8 cellular contexts compared by ENCODE assay signal in the genomic region with DNA sequence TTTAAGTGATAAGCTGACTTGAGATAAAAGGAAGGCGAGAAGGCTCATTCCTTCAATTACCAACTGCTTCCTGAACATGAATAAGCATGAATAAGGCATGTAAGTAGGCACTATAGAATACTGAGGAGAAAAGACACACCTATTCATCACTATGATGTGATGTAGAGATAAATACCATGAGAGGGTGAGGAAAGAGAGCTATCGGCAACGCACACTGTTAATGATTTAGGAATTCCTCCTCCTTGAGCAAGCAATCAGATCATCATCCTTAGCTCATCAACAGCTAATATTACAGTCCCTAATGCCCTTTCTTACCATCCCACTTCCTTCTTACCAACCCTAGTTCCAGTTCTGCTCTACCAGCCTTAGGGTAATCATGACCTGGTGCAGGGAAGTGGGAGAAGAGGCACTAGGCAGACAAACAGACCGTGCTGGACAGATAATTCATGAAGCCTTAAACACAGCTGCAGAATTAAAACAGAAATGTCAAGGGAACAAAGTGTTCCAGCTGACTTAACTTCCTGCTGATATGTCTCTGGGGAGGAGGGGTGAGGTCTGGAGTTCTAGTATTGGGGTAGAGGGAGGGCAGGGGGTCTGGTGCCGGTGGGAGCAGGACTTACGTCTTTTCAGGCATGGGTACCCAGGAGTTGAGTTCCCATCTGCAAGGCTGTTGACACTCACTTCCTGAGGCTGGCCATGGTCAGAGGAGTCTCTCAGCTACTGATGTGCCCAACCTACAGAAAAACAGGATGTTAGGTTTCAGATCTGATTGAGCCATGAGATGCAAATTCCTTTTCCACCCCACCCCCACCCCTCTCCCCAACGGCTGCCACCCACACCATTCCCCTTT. TPM values are rescaled to one million over a fixed set of nuclear protein-coding genes. Genes with fewer than 3 reads are reported as not detected.
DNase-seq lines count a peak whose midpoint lies in the region; ATAC-seq and TF ChIP-seq lines count a peak whose summit lies in the region.

No MANE protein-coding gene starts in this region.

- DNase-seq in epithelial cell of prostate (ENCODE audit: low read depth, low spot score) (peak; percentile 71), neural progenitor cell (ENCODE audit: low spot score) (peak; percentile 25), GM10266 (ENCODE audit: extremely low spot score) (no peak), D341Med (ENCODE audit: low spot score) (no peak)

- H3K9me3 ChIP-seq in neural progenitor cell (ENCODE audit: low read depth), result peaks cover 7% of the 10 kb centered on the region

- peaks cover 5% of the 10 kb centered on the region for H3K27me3 Mint-ChIP-seq in neural progenitor cell (ENCODE audit: insufficient read depth, low read depth)

- H3K79me2 ChIP-seq in neural progenitor cell (ENCODE audit: low read depth), result no peaks in the 10 kb centered on the region

- H3K4me2 ChIP-seq in neural progenitor cell, result no peak overlapping the region

- H3K36me3 Mint-ChIP-seq in neural progenitor cell, result peaks cover 3% of the 10 kb centered on the region

- no peaks in the 10 kb centered on the region for H3K27me3 ChIP-seq in neural progenitor cell

- TF ChIP-seq CTCF in neural progenitor cell (IDR thresholded peaks at IDR 0.05) (no peak), GM10266 (IDR thresholded peaks at IDR 0.05; ENCODE audit: control insufficient read depth, insufficient read depth, low read depth, missing control alignments) (no peak)

- peaks cover 12% of the 10 kb centered on the region for H3K4me1 ChIP-seq in neural progenitor cell

- peak overlapping the region; percentile 25 for H3K27ac Mint-ChIP-seq in neural progenitor cell

- H3K27ac ChIP-seq in epithelial cell of prostate (peak overlapping the region; percentile 84), neural progenitor cell (no peak overlapping the region)

- peak; percentile 64 for TF ChIP-seq POLR2A in Raji (IDR thresholded peaks at IDR 0.05; ENCODE audit: insufficient read depth, low read depth, low read length)

- peaks cover 15% of the 10 kb centered on the region for H3K9me3 Mint-ChIP-seq in neural progenitor cell

- ATAC-seq in GM18861 (IDR thresholded peaks at IDR 0.05; ENCODE audit: unreplicated experiment) (peak; percentile 65), HG02938 (IDR thresholded peaks at IDR 0.05; ENCODE audit: unreplicated experiment) (peak; percentile 67), HG02763 (IDR thresholded peaks at IDR 0.05; ENCODE audit: unreplicated experiment) (no peak)

- peak overlapping the region; percentile 43 for H2AFZ ChIP-seq in neural progenitor cell (replicated peaks)

- H3F3A ChIP-seq in neural progenitor cell (ENCODE audit: low read depth), result no peaks in the 10 kb centered on the region

- no peaks in the 10 kb centered on the region for H4K20me1 ChIP-seq in neural progenitor cell (ENCODE audit: low read depth)

- H3K4me3 ChIP-seq in neural progenitor cell, result no peak overlapping the region

- H3K4me3 Mint-ChIP-seq in neural progenitor cell, result no peak overlapping the region

- H3K9ac ChIP-seq in neural progenitor cell, result no peak overlapping the region

- no peaks in the 10 kb centered on the region for H3K36me3 ChIP-seq in neural progenitor cell

- H3K4me1 Mint-ChIP-seq in neural progenitor cell, result peaks cover 30% of the 10 kb centered on the region

RNA-seq across cellular contexts. Expression of a gene that starts 12.7 kb away (rescaled TPM):
- 0.06 TPM in 2 replicates for total RNA-seq in neural progenitor cell (ENCODE audit: low replicate concordance)

Comparison
In these comparisons a context has a peak if more than half of its experiments do, and no peak if none do; other contexts are left out.
1. DNase-seq: peak in epithelial cell of prostate (single experiment) and neural progenitor cell (single experiment); none in GM10266 (single experiment) and D341Med (single experiment).